ENCODE assay signal across 25 cellular contexts in the genomic region with DNA sequence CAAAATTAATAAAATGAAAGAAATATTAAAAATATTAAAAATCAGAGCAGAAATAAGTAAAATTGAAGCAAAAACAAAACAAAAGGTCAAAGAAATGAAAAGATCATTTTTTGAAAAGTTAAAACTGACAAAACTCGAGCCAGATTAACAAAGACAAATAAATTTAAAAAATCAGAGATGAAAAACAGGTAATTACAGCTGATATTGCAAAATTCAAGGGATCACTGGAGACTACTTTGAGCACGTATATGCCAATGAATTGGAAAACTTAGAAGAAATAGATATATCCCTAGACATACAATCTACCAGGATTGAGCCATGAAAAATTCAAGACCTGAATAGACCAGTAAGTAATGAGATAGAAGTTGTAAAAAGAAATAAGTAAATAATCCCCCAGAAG.
DNase-seq lines count a peak whose midpoint lies in the region; ATAC-seq, FAIRE-seq and TF ChIP-seq lines count a peak whose summit lies in the region.
"Had no signal": no experiment of that assay in that cellular context is flagged by ENCODE, and none has a peak within 500 bp of the region (broad histone marks: within the 10 kb centered on the region; RNA-seq: fewer than 3 reads in every experiment).

No MANE protein-coding gene starts in this region.

- TF ChIP-seq EP300 in HepG2 (IDR thresholded peaks at IDR 0.05; ENCODE audit: low read depth in 2 of 2, low read length in 2 of 2) (no peak), HepG2 (CRISPR knock-in tag; IDR thresholded peaks at IDR 0.05; ENCODE audit: borderline replicate concordance) (no peak), K562 (IDR thresholded peaks at IDR 0.05; ENCODE audit: low read length) (no peak)

- CTCF ChIA-PET in HepG2 (lab: Yijun Ruan, JAX; ENCODE audit: low intra/inter-chr PET ratio, low total read pairs) (no interaction called here), K562 (lab: Yijun Ruan, JAX; ENCODE audit: low intra/inter-chr PET ratio) (no interaction called here)

- no peak for ATAC-seq in HepG2
- ATAC-seq in right lobe of liver: no peak
- ATAC-seq in K562: no peak
- ATAC-seq in HG02798 (IDR thresholded peaks at IDR 0.05; ENCODE audit: poor library complexity, unreplicated experiment): no peak
- ATAC-seq: GM12878 had no signal

- no peak overlapping the region for H3K27ac ChIP-seq in HepG2 (ENCODE audit: extremely low read length, insufficient read depth, low read length)
- no peak overlapping the region for H3K27ac ChIP-seq in right lobe of liver
- no peak overlapping the region for H3K27ac ChIP-seq in K562 (ENCODE audit: extremely low read depth, low read depth, low read length)
- H3K27ac ChIP-seq: 22Rv1, BLaER1 had no signal

- H3K27me3 ChIP-seq in HepG2 (ENCODE audit: control insufficient read depth in 1 of 2, insufficient read depth in 2 of 2, low read length in 2 of 2) (no peaks in the 10 kb centered on the region), right lobe of liver (no peaks in the 10 kb centered on the region), K562 (ENCODE audit: control insufficient read depth in 2 of 2, insufficient read depth in 2 of 2, low read length in 2 of 2) (no peaks in the 10 kb centered on the region)
- H3K27me3 ChIP-seq: BE2C, BLaER1 had no signal

- H4K20me1 ChIP-seq in HepG2 (ENCODE audit: insufficient read depth, low read length) (no peaks in the 10 kb centered on the region), K562 (replicated peaks; ENCODE audit: control insufficient read depth, insufficient read depth, low read length) (no peaks in the 10 kb centered on the region)
- H4K20me1 ChIP-seq: BLaER1 had no signal

- H3K4me3 ChIP-seq in HepG2 (replicated peaks in 1 of 3; ENCODE audit: insufficient read depth in 1 of 3, low read depth in 2 of 3, low read length in 3 of 3) (no peak overlapping the region), right lobe of liver (no peak overlapping the region), K562 (no peak overlapping the region)
- H3K4me3 ChIP-seq: BLaER1, GM12878 had no signal

- intact Hi-C loops in HepG2 (cut with micrococcal nuclease; ENCODE audit: unreplicated experiment) (no loop called here), right lobe of liver (cut with DNase I) (no loop called here), K562 (cut with micrococcal nuclease) (no loop called here)

- 3% methylated on average over 2 of the region's 2 CpGs for WGBS in HepG2 (ENCODE audit: low lambda C conversion rate)
- 45% methylated on average over 2 of the region's 2 CpGs for WGBS in right lobe of liver (ENCODE audit: insufficient coverage, low coverage, low lambda C conversion rate, missing lambda C conversion rate)
- WGBS in K562 (ENCODE audit: insufficient coverage, low coverage, missing lambda C conversion rate): 0% methylated on average over 2 of the region's 2 CpGs

- no peak for TF ChIP-seq POLR2A in HepG2 (IDR thresholded peaks at IDR 0.05; ENCODE audit: insufficient read depth in 1 of 2, low read depth in 2 of 2, low read length in 2 of 2)
- no peak for TF ChIP-seq POLR2A in right lobe of liver (IDR thresholded peaks at IDR 0.05)
- TF ChIP-seq POLR2A in K562 (conservative IDR thresholded peaks at IDR 0.05): no peak

- H3K4me2 ChIP-seq in HepG2 (ENCODE audit: low read depth, low read length) (no peak overlapping the region), K562 (ENCODE audit: insufficient read depth, low read length) (no peak overlapping the region)
- H3K4me2 ChIP-seq: BLaER1 had no signal

- BruUV-seq in HepG2 (replicated peaks; lab: Mats Ljungman, UMichigan): no TSS peak
- no TSS peak for BruUV-seq in K562 (replicated peaks; lab: Mats Ljungman, UMichigan)

- H2AFZ ChIP-seq in HepG2 (ENCODE audit: low read length) (no peak overlapping the region), K562 (ENCODE audit: low read depth, low read length) (no peak overlapping the region)

- no peaks in the 10 kb centered on the region for H3K79me2 ChIP-seq in HepG2 (ENCODE audit: insufficient read depth, low read length)
- H3K79me2 ChIP-seq in K562 (ENCODE audit: control insufficient read depth, insufficient read depth, low read length): no peaks in the 10 kb centered on the region

- no peaks in the 10 kb centered on the region for H3K36me3 ChIP-seq in HepG2 (replicated peaks in 1 of 2; ENCODE audit: control insufficient read depth in 1 of 2, insufficient read depth in 2 of 2, low read length in 2 of 2)
- H3K36me3 ChIP-seq in right lobe of liver: no peaks in the 10 kb centered on the region
- no peaks in the 10 kb centered on the region for H3K36me3 ChIP-seq in K562 (ENCODE audit: control insufficient read depth, insufficient read depth, low read length)
- H3K36me3 ChIP-seq: BE2C, BLaER1 had no signal

- no peak for FAIRE-seq in HepG2 (lab: Jason Lieb, UNC)
- no peak for FAIRE-seq in K562 (lab: Jason Lieb, UNC)
- FAIRE-seq in frontal cortex (lab: Jason Lieb, UNC): peak; percentile 52
- FAIRE-seq: GM12878, GM12892, GM18507 had no signal

- TF ChIP-seq CTCF in HepG2 (CRISPR knock-in tag; IDR thresholded peaks at IDR 0.05): no peak
- TF ChIP-seq CTCF in right lobe of liver (IDR thresholded peaks at IDR 0.05): no peak
- no peak for TF ChIP-seq CTCF in K562 (IDR thresholded peaks at IDR 0.05 in 2 of 3, conservative IDR thresholded peaks at IDR 0.05 in 1 of 3; ENCODE audit: insufficient read depth in 2 of 3, low read depth in 1 of 3, low read length in 3 of 3)

- TF ChIP-seq RAD21 in HepG2 (CRISPR knock-in tag; IDR thresholded peaks at IDR 0.05) (no peak), K562 (CRISPR knock-in tag; conservative IDR thresholded peaks at IDR 0.05 in 1 of 2, IDR thresholded peaks at IDR 0.05 in 1 of 2) (no peak)

- in situ Hi-C loops in HepG2 (cut with HindIII; ENCODE audit: extremely low pct_ligation_motif_present, low pct_unique_long_range_greater_than_20kb): no loop called here
- in situ Hi-C loops in K562 (cut with MboI): no loop called here

- DNase-seq in HepG2 (ENCODE audit: low spot score) (no peak), right lobe of liver (no peak), K562 (ENCODE audit: extremely low read depth in 1 of 4, low spot score in 3 of 4) (no peak), frontal cortex (ENCODE audit: low spot score in 2 of 2) (no peak)
- DNase-seq in activated CD4-positive, alpha-beta T cell treated with anti-CD3 and anti-CD28 coated beads for 1 hour: no peak
- DNase-seq: ACHN; BE2C; C1 segment of cervical spinal cord; CD4-positive, alpha-beta memory T cell; CD4-positive, CD25-positive, alpha-beta regulatory T cell; CD8-positive, alpha-beta memory T cell; COR-L47; DMS 273 treated with DMSO at 0.1 percent for 48 hours; DMS153; DMS53; DMS79; DND-41; EL; GDM1 had no signal

- no peaks in the 10 kb centered on the region for H3K4me1 ChIP-seq in HepG2 (ENCODE audit: insufficient read depth, low read length)
- H3K4me1 ChIP-seq in right lobe of liver: no peaks in the 10 kb centered on the region
- no peaks in the 10 kb centered on the region for H3K4me1 ChIP-seq in K562 (replicated peaks in 1 of 2; ENCODE audit: control insufficient read depth in 2 of 2, insufficient read depth in 2 of 2, low read length in 2 of 2)
- H3K4me1 ChIP-seq: BE2C, BLaER1 had no signal

- H3K9me3 ChIP-seq in HepG2 (ENCODE audit: low read length): peaks cover 74% of the 10 kb centered on the region
- H3K9me3 ChIP-seq in right lobe of liver: no peaks in the 10 kb centered on the region
- H3K9me3 ChIP-seq in K562 (replicated peaks; ENCODE audit: control insufficient read depth, insufficient read depth, low read depth, low read length): no peaks in the 10 kb centered on the region
- H3K9me3 ChIP-seq: BE2C, BLaER1 had no signal

- POLR2A ChIA-PET in HepG2 (lab: Yijun Ruan, JAX) (no interaction called here), K562 (lab: Yijun Ruan, JAX) (no interaction called here)

- H3K9me1 ChIP-seq in K562 (ENCODE audit: control insufficient read depth, insufficient read depth, low read length): no peaks in the 10 kb centered on the region

- no peak overlapping the region for H3K9ac ChIP-seq in HepG2 (ENCODE audit: insufficient read depth, low read depth, low read length)
- H3K9ac ChIP-seq in K562 (ENCODE audit: insufficient read depth in 1 of 2, low read depth in 2 of 2, low read length in 2 of 2): no peak overlapping the region
- H3K9ac ChIP-seq: BLaER1 had no signal

TF ChIP-seq in HepG2, 621 proteins besides CTCF, POLR2A, EP300 and RAD21 (continues in another document):
- TF ChIP-seq MAFK (conservative IDR thresholded peaks at IDR 0.05 in 1 of 2, IDR thresholded peaks at IDR 0.05 in 1 of 2; ENCODE audit: low read length in 2 of 2): peak; percentile 68 to 78; a peak in 3 of 4 replicates
- no peak for TF ChIP-seq RAD51 (IDR thresholded peaks at IDR 0.05; ENCODE audit: borderline replicate concordance)
- peak; percentile 73 for TF ChIP-seq MAFF (IDR thresholded peaks at IDR 0.05; ENCODE audit: low read depth, low read length)
- TF ChIP-seq RORA (CRISPR knock-in tag; IDR thresholded peaks at IDR 0.05): no peak
- no peak for TF ChIP-seq NR2F2 (IDR thresholded peaks at IDR 0.05; ENCODE audit: borderline replicate concordance, low read depth)

TF ChIP-seq in K562, 482 proteins besides CTCF, POLR2A, EP300 and RAD21:
- peak; percentile 34; the same call in 1 of the 2 replicates for TF ChIP-seq ZNF316 (IDR thresholded peaks at IDR 0.05)
- TF ChIP-seq, protein P1, sequence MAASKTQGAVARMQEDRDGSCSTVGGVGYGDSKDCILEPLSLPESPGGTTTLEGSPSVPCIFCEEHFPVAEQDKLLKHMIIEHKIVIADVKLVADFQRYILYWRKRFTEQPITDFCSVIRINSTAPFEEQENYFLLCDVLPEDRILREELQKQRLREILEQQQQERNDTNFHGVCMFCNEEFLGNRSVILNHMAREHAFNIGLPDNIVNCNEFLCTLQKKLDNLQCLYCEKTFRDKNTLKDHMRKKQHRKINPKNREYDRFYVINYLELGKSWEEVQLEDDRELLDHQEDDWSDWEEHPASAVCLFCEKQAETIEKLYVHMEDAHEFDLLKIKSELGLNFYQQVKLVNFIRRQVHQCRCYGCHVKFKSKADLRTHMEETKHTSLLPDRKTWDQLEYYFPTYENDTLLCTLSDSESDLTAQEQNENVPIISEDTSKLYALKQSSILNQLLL (CRISPR knock-in tag; IDR thresholded peaks at IDR 0.05; ENCODE audit: borderline replicate concordance): no peak
TF ChIP-seq in K562: peak in this region for 1.

Comparison
In these comparisons a context has a peak if more than half of its experiments do, and no peak if none do; other contexts are left out.
1. Of the 241 proteins assayed by ChIP-seq in both HepG2 and K562: peak only in HepG2: MAFF and MAFK; only in K562: none; in both: none; in neither: 239.